ENCODE assay signal across 9 cellular contexts in genomic region chr5:54959673-54960418, GRCh38. TPM values are rescaled to one million over a fixed set of nuclear protein-coding genes. Genes with fewer than 3 reads are reported as not detected.
A peak's percentile ranks its signal among the peaks of the same experiment; 100 is the strongest.
DNase-seq lines count a peak whose midpoint lies in the region; ATAC-seq and TF ChIP-seq lines count a peak whose summit lies in the region.
"Had no signal": no experiment of that assay in that cellular context is flagged by ENCODE, and none has a peak within 500 bp of the region (broad histone marks: within the 10 kb centered on the region; RNA-seq: fewer than 3 reads in every experiment).

No MANE protein-coding gene starts in this region.

- peaks cover 87% of the 10 kb centered on the region for H3K4me1 ChIP-seq in BLaER1
- H3K4me1 ChIP-seq in lower lobe of right lung, result no peaks in the 10 kb centered on the region

- H3K27ac ChIP-seq in BLaER1 (peak overlapping the region; percentile 42; the same call in 1 of the 2 replicates), lower lobe of right lung (no peak overlapping the region)

- ATAC-seq in lower lobe of right lung (no peak), GM18498 (IDR thresholded peaks at IDR 0.05; ENCODE audit: unreplicated experiment) (no peak)

- TF ChIP-seq CTCF in GM20000 (IDR thresholded peaks at IDR 0.05; ENCODE audit: extremely low read depth, missing control alignments) (no peak), lower lobe of right lung (IDR thresholded peaks at IDR 0.05) (no peak)

- H3K27me3 ChIP-seq in BLaER1, result no peaks in the 10 kb centered on the region
- H3K27me3 ChIP-seq in lower lobe of right lung (ENCODE audit: low read depth), result no peaks in the 10 kb centered on the region

- intact Hi-C loops in lower lobe of right lung (cut with DNase I), result no loop called here

- peak overlapping the region; percentile 28; the same call in 1 of the 2 replicates for H3K4me3 ChIP-seq in BLaER1
- no peak overlapping the region for H3K4me3 ChIP-seq in lower lobe of right lung

- DNase-seq in GM20000 (ENCODE audit: low spot score) (peak; percentile 14), SK-MEL-5 (ENCODE audit: low read depth, low spot score) (peak; percentile 76), iPS-NIHi11 (ENCODE audit: low spot score) (peak; percentile 63), anterior cingulate cortex (lab: John Stamatoyannopoulos, UW) (no peak), lower lobe of right lung (no peak), NCI-H2196 treated with DMSO at 0.1 percent for 48 hours (lab: John Stamatoyannopoulos, UW; ENCODE audit: unreplicated experiment) (no peak)
- DNase-seq: NCI-H345 had no signal

- in situ Hi-C loops in SK-MEL-5 (cut with HindIII; ENCODE audit: low pct_unique_long_range_greater_than_20kb, low sequenced_read_pairs), result no loop called here

- H3K9me3 ChIP-seq in BLaER1, result peaks cover 60% of the 10 kb centered on the region
- H3K9me3 ChIP-seq in lower lobe of right lung, result no peaks in the 10 kb centered on the region

- no peaks in the 10 kb centered on the region for H4K20me1 ChIP-seq in BLaER1

- H3K4me2 ChIP-seq in BLaER1, result peak overlapping the region; percentile 82

- peak overlapping the region; percentile 30; the same call in 1 of the 2 replicates for H3K9ac ChIP-seq in BLaER1

- H3K36me3 ChIP-seq in BLaER1 (peaks cover 6% of the 10 kb centered on the region; the same call in 1 of the 2 replicates), lower lobe of right lung (no peaks in the 10 kb centered on the region)

RNA-seq across cellular contexts. Expression of gene ESM1, which starts 25.5 kb away (rescaled TPM):
- total RNA-seq in SK-MEL-5 (2014; rRNA removed; shearing (Covaris generic)), result not detected in 2 replicates
- polyA plus RNA-seq in SK-MEL-5 (2015; cell fraction: cytosol; rRNA removed), result 0.08 and 0.37 TPM in 2 replicates
- polyA plus RNA-seq in SK-MEL-5 (2015; cell fraction: nucleus; rRNA removed), result 0.16 TPM in 1 of 2 replicates, not detected in the other
- 0.68 TPM for total RNA-seq in lower lobe of right lung

Comparison
In these comparisons a context has a peak if more than half of its experiments do, and no peak if none do; other contexts are left out.
1. DNase-seq: peak in GM20000 (single experiment), SK-MEL-5 (single experiment) and iPS-NIHi11 (single experiment); none in anterior cingulate cortex (0 of 58), lower lobe of right lung (single experiment) and NCI-H2196 treated with DMSO at 0.1 percent for 48 hours (single experiment).